Comparison of ENCODE assay signal across 8 cellular contexts in the genomic region with DNA sequence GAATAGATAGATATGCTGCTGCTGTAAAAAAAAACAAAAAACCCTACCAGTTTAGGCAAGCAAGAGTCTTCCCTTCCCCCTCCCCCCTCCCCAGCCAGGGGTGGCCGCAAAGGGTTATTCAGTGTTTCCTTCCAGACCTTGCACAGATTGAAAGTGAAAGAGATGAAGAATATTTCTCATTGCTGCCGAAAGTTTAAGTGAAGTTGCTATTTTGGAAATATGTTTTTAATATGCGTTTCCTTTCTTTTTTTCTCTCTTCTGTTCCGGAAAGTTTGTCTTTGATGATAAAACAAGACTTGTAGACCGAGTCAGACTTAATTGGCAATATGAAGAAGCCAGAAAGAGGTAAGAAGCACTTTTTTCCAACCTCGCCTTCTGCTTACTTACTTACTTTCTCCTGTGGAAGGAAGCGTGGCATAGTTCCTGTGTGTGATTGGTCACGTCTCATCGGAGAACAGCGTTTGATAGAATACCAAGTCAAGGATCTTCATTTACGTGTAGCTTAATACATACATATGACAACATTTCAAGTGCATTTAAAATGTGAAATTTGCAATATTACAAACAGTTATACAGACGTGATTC. TPM values are rescaled to one million over a fixed set of nuclear protein-coding genes. Genes with fewer than 3 reads are reported as not detected.
DNase-seq lines count a peak whose midpoint lies in the region; ATAC-seq and TF ChIP-seq lines count a peak whose summit lies in the region.

No MANE protein-coding gene starts in this region.

- H3K4me1 ChIP-seq in subcutaneous abdominal adipose tissue (ENCODE audit: control insufficient read depth in 5 of 5, insufficient read depth in 5 of 5, low read length in 5 of 5): peaks cover 0 to 27% (median 16%) of the 10 kb centered on the region in 5 donors

- ATAC-seq in GM18519 (IDR thresholded peaks at IDR 0.05; ENCODE audit: low FRiP score, unreplicated experiment) (peak; percentile 56), HG02852 (IDR thresholded peaks at IDR 0.05; ENCODE audit: unreplicated experiment) (peak; percentile 85)

- H3K4me3 ChIP-seq in fibroblast of villous mesenchyme (ENCODE audit: low read depth, low read length): no peak overlapping the region
- peak overlapping the region; percentile 8 to 55 (median 43) for H3K4me3 ChIP-seq in subcutaneous abdominal adipose tissue (ENCODE audit: low read depth in 1 of 5, low read length in 5 of 5)

- H3K27ac ChIP-seq in subcutaneous abdominal adipose tissue (ENCODE audit: low read depth, low read length): peak overlapping the region; percentile 5

- peaks cover 0 to 9% (median 5%) of the 10 kb centered on the region in 5 donors for H3K36me3 ChIP-seq in subcutaneous abdominal adipose tissue (ENCODE audit: control insufficient read depth in 5 of 5, insufficient read depth in 5 of 5, low read length in 5 of 5)

- TF ChIP-seq CTCF in fibroblast of villous mesenchyme (IDR thresholded peaks at IDR 0.05; ENCODE audit: insufficient read depth, low read depth, low read length): no peak

- peak; percentile 65 to 66 for DNase-seq in activated CD4-positive, alpha-beta T cell treated with anti-CD3 and anti-CD28 coated beads for 4 hours
- DNase-seq in fibroblast of villous mesenchyme (ENCODE audit: low read depth) (peak; percentile 21), superior temporal gyrus (ENCODE audit: extremely low spot score) (no peak), mucosa of gallbladder (ENCODE audit: low spot score) (no peak), C1 segment of cervical spinal cord (lab: John Stamatoyannopoulos, UW) (no peak)

- H3K9me3 ChIP-seq in subcutaneous abdominal adipose tissue (ENCODE audit: control insufficient read depth in 5 of 5, low read length in 5 of 5): peaks cover 0 to 5% (median 4%) of the 10 kb centered on the region in 5 donors

- H3K9ac ChIP-seq in subcutaneous abdominal adipose tissue (ENCODE audit: low read length in 5 of 5): peak overlapping the region in 2 of 5 donors; percentile 22 to 34

- H3K27me3 ChIP-seq in subcutaneous abdominal adipose tissue (ENCODE audit: control insufficient read depth in 5 of 5, insufficient read depth in 4 of 5, low read length in 5 of 5): peaks cover 0 to 7% (median 0%) of the 10 kb centered on the region in 5 donors

RNA-seq across cellular contexts. Expression of a gene that starts 58.4 kb away (rescaled TPM):
- total RNA-seq in fibroblast of villous mesenchyme (1.3 and 2.3 TPM in 2 replicates), mucosa of gallbladder (8.0 TPM)

Comparison
In these comparisons a context has a peak if more than half of its experiments do, and no peak if none do; other contexts are left out.
1. DNase-seq: peak in activated CD4-positive, alpha-beta T cell treated with anti-CD3 and anti-CD28 coated beads for 4 hours (2 of 2) and fibroblast of villous mesenchyme (single experiment); none in superior temporal gyrus (single experiment), mucosa of gallbladder (single experiment) and C1 segment of cervical spinal cord (0 of 14).